8 cellular contexts compared by ENCODE assay signal in genomic region chr14:67816326-67817009, GRCh38. TPM values are rescaled to one million over a fixed set of nuclear protein-coding genes. Genes with fewer than 3 reads are reported as not detected.
A peak's percentile ranks its signal among the peaks of the same experiment; 100 is the strongest.
DNase-seq lines count a peak whose midpoint lies in the region; ATAC-seq and TF ChIP-seq lines count a peak whose summit lies in the region.

ZFYVE26 (minus strand) TSS chr14:67816590; CDS start chr14:67815963, 627 bp downstream.

- H3K4me1 ChIP-seq in hepatocyte (ENCODE audit: insufficient read depth): peaks cover 12% of the 10 kb centered on the region

- H3K4me3 ChIP-seq in astrocyte of the cerebellum (ENCODE audit: low read depth, low read length) (peak within 1 kb of the TSS; percentile 88), hepatocyte (peak within 1 kb of the TSS; percentile 78)

- peaks cover 30% of the 10 kb centered on the region for H3K79me2 ChIP-seq in hepatocyte

- ATAC-seq in GM18505 (IDR thresholded peaks at IDR 0.05; ENCODE audit: unreplicated experiment) (peak; percentile 73), HG02973 (IDR thresholded peaks at IDR 0.05; ENCODE audit: unreplicated experiment) (peak; percentile 83)

- TF ChIP-seq CTCF in astrocyte of the cerebellum (IDR thresholded peaks at IDR 0.05; ENCODE audit: low read depth, low read length, missing control alignments) (no peak), hepatocyte (IDR thresholded peaks at IDR 0.05; ENCODE audit: poor library complexity) (no peak)

- no peaks in the 10 kb centered on the region for H4K20me1 ChIP-seq in hepatocyte (ENCODE audit: insufficient read depth, poor library complexity, severe bottlenecking)

- no peaks in the 10 kb centered on the region for H3K27me3 ChIP-seq in hepatocyte

- H2AFZ ChIP-seq in hepatocyte: peak within 1 kb of the TSS; percentile 72

- peak; percentile 73 for TF ChIP-seq POLR2A in GM18505 (IDR thresholded peaks at IDR 0.05; ENCODE audit: borderline replicate concordance, extremely low read depth, insufficient read depth, insufficient read length)

- H3K27ac ChIP-seq in hepatocyte: peak within 1 kb of the TSS; percentile 97

- DNase-seq in NCI-H2029 (lab: John Stamatoyannopoulos, UW) (peak; percentile 95), T-helper 22 cell (ENCODE audit: low read depth) (peak; percentile 86), astrocyte of the cerebellum (ENCODE audit: low read depth) (peak; percentile 93), hepatocyte (ENCODE audit: low spot score) (peak; percentile 98), renal cortical epithelial cell (ENCODE audit: low read depth) (peak; percentile 97), cortex of kidney (lab: John Stamatoyannopoulos, UW) (no peak)

- H3K9me3 ChIP-seq in hepatocyte (ENCODE audit: low read depth): no peaks in the 10 kb centered on the region

- WGBS in hepatocyte (ENCODE audit: low lambda C conversion rate, missing lambda C conversion rate): under 1% methylated on average over 26 of the region's 26 CpGs

- in situ Hi-C loops in astrocyte of the cerebellum (cut with HindIII; ENCODE audit: low sequenced_read_pairs): no loop called here

- no peaks in the 10 kb centered on the region for H3K36me3 ChIP-seq in hepatocyte (replicated peaks; ENCODE audit: insufficient read depth, low read depth)

- H3K4me2 ChIP-seq in hepatocyte: peak within 1 kb of the TSS; percentile 91

- no peaks in the 10 kb centered on the region for H3K9me2 ChIP-seq in hepatocyte (replicated peaks; ENCODE audit: insufficient read depth)

RNA-seq across cellular contexts. Expression of gene ZFYVE26, which starts in this region (rescaled TPM):
- total RNA-seq in hepatocyte (23.9 and 32.3 TPM in 2 replicates), renal cortical epithelial cell (13.0 and 26.0 TPM in 2 replicates)
- 5.5 and 6.4 TPM in 2 replicates for polyA plus RNA-seq in hepatocyte
